Comparison of ENCODE assay signal across 25 cellular contexts in the genomic region with DNA sequence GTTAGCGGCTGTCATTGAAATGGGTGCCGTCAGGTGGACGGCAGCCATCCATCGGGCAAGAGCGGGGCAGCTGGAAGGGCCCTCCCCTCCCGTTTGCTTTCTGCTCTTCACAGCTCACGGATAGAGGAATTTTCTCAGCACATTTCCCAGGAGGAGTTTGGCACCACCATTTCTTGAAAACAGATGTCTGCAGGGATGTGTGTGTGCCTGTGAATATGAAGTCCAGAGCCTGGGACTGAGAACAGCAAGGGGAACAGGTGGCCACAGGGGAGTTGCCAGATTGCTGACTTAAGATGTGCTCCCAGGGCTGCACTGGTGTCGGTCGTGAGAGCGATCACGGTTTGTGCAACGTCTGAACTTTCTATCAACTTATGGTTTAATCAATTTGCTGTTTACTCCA.
"Had no signal": no experiment of that assay in that cellular context is flagged by ENCODE, and none has a peak within 500 bp of the region (broad histone marks: within the 10 kb centered on the region; RNA-seq: fewer than 3 reads in every experiment).

No MANE protein-coding gene starts in this region.

- H3K27me3 ChIP-seq: ascending aorta, cardiac muscle cell, colonic mucosa, heart left ventricle, testis had no signal

- H3K27ac Mint-ChIP-seq: activated naive CD8-positive, alpha-beta T cell treated with anti-CD3 and anti-CD28 coated beads, Interleukin-2, amount 10 ng/mL, durations not matched to agents 7 days and 5 days; effector memory CD8-positive, alpha-beta T cell; immature natural killer cell; mesothelial cell of epicardium; natural killer cell treated with Interleukin-12 subunit alpha and Interleukin-12 subunit beta and Interleukin-15 and Interleukin-18, amount 100 ng/mL, for 72 hours had no signal

- H3K36me3 ChIP-seq: ascending aorta, cardiac muscle cell, colonic mucosa, heart left ventricle, spleen had no signal

- ATAC-seq: effector memory CD8-positive, alpha-beta T cell; heart left ventricle; left colon; natural killer cell treated with Interleukin-12 subunit alpha and Interleukin-12 subunit beta and Interleukin-15 and Interleukin-18, amount 100 ng/mL, for 72 hours; right cardiac atrium had no signal

- H3K4me3 Mint-ChIP-seq: activated naive CD8-positive, alpha-beta T cell treated with anti-CD3 and anti-CD28 coated beads, Interleukin-2, amount 10 ng/mL, durations not matched to agents 7 days and 5 days; brain; effector memory CD8-positive, alpha-beta T cell; immature natural killer cell; mesothelial cell of epicardium; natural killer cell treated with Interleukin-12 subunit alpha and Interleukin-12 subunit beta and Interleukin-15 and Interleukin-18, amount 100 ng/mL, for 72 hours had no signal

- H3K27ac ChIP-seq: ascending aorta, cardiac muscle cell, colonic mucosa, heart left ventricle, spleen, testis had no signal

- DNase-seq: activated CD4-positive, alpha-beta T cell treated with anti-CD3 and anti-CD28 coated beads for 4 hours; activated CD4-positive, alpha-beta T cell treated with anti-CD3 and anti-CD28 coated beads, Interleukin-2, amount 50 U/mL, for 4 hours; activated effector memory CD4-positive, alpha-beta T cell treated with Interleukin-2 at 50 U/mL for 16 hours; activated naive CD4-positive, alpha-beta T cell treated with Interleukin-2 at 50 U/mL for 16 hours; activated naive CD8-positive, alpha-beta T cell treated with anti-CD3 and anti-CD28 coated beads, Interleukin-2, amount 10 ng/mL, durations not matched to agents 7 days and 5 days; activated T-cell treated with anti-CD3 and anti-CD28 coated beads for 4 hours; cerebellar nuclear complex; colonic mucosa; effector memory CD8-positive, alpha-beta T cell; erythroblast; heart left ventricle; hypothalamus; immature natural killer cell; kidney; left colon; right cardiac atrium; spleen; stimulated activated naive CD4-positive, alpha-beta T cell; testis; trophoblast cell had no signal

- H3K4me1 ChIP-seq: ascending aorta, colonic mucosa, testis had no signal

- H3K9me3 ChIP-seq: ascending aorta, colonic mucosa, heart left ventricle, spleen, testis had no signal

- H3K9me3 Mint-ChIP-seq: activated naive CD8-positive, alpha-beta T cell treated with anti-CD3 and anti-CD28 coated beads, Interleukin-2, amount 10 ng/mL, durations not matched to agents 7 days and 5 days; effector memory CD8-positive, alpha-beta T cell; immature natural killer cell; mesothelial cell of epicardium; natural killer cell treated with Interleukin-12 subunit alpha and Interleukin-12 subunit beta and Interleukin-15 and Interleukin-18, amount 100 ng/mL, for 72 hours had no signal

- H3K4me3 ChIP-seq: ascending aorta, cardiac muscle cell, colonic mucosa, heart left ventricle, spleen, testis had no signal

- H3K36me3 Mint-ChIP-seq: activated naive CD8-positive, alpha-beta T cell treated with anti-CD3 and anti-CD28 coated beads, Interleukin-2, amount 10 ng/mL, durations not matched to agents 7 days and 5 days; brain; immature natural killer cell; mesothelial cell of epicardium; natural killer cell treated with Interleukin-12 subunit alpha and Interleukin-12 subunit beta and Interleukin-15 and Interleukin-18, amount 100 ng/mL, for 72 hours had no signal
